ENCODE assay signal across 19 cellular contexts in the genomic region with DNA sequence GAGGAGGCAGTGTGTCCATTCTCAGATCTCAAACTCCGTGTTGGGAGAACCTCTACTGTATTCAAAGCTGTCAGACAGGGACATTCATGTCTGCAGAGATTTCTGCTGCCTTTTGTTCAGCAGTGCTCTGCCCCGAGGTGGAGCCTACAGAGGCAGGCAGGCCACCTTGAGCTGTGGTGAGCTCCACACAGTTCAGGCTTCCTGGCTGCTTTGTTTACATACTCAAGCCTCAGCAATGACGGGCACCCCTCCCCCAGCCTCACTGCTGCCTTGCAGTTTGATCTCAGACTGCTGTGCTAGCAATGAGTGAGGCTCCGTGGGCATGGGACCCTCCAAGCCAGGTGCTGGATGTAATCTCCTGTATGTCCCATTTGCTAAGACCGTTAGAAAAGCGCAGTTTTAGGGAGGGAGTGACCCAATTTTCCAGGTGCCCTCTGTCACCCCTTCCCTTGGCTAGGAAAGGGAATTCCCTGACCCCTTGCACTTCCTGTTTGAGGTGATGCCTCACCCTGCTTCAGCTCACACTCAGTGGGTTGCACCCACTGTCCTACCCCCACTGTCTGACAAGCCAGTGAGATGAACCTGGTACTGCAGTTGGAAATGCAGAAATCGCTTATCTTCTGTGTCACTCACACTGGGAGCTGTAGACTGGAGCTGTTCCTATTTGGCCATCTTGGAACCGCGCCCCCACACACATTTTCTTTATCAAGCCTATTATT.
DNase-seq lines count a peak whose midpoint lies in the region; ATAC-seq, FAIRE-seq and TF ChIP-seq lines count a peak whose summit lies in the region.
"Had no signal": no experiment of that assay in that cellular context is flagged by ENCODE, and none has a peak within 500 bp of the region (broad histone marks: within the 10 kb centered on the region; RNA-seq: fewer than 3 reads in every experiment).

No MANE protein-coding gene starts in this region.

- peaks cover 19% of the 10 kb centered on the region for H3K4me1 Mint-ChIP-seq in T-helper 1 cell treated with Interleukin-12 subunit alpha and Interleukin-12 subunit beta and Interleukin-4 antibody, amounts not matched to agents 30 μg/mL and 1 μg/mL, for 36 hours (ENCODE audit: low read depth)
- peaks cover 13% of the 10 kb centered on the region for H3K4me1 Mint-ChIP-seq in activated CD4-positive, alpha-beta memory T cell treated with anti-CD3 and anti-CD28 coated beads for 36 hours (ENCODE audit: low read depth)
- no peaks in the 10 kb centered on the region for H3K4me1 Mint-ChIP-seq in central memory CD8-positive, alpha-beta T cell

- FAIRE-seq in frontal cortex (lab: Jason Lieb, UNC) = no peak
- FAIRE-seq: colon, GM12892 had no signal

- no peaks in the 10 kb centered on the region for H3K79me2 ChIP-seq in smooth muscle cell (ENCODE audit: low read depth)

- H3K4me1 ChIP-seq in smooth muscle cell (ENCODE audit: low read depth) = no peaks in the 10 kb centered on the region
- H3K4me1 ChIP-seq: foreskin keratinocyte, SJCRH30, tibial artery had no signal

- peak; percentile 74 for ATAC-seq in central memory CD8-positive, alpha-beta T cell (replicated peaks; ENCODE audit: extremely low read depth, poor library complexity, severe bottlenecking)
- ATAC-seq: foreskin keratinocyte, left lobe of liver, PC-3, sciatic nerve had no signal

- WGBS in smooth muscle cell (ENCODE audit: low lambda C conversion rate) = no CpG with 5 or more reads among the region's 9 CpGs

- H3K27ac ChIP-seq in smooth muscle cell (ENCODE audit: low read depth) = no peak overlapping the region
- H3K27ac ChIP-seq: foreskin keratinocyte, SJCRH30, tibial artery had no signal

- no peak overlapping the region for H3K4me3 ChIP-seq in smooth muscle cell
- H3K4me3 ChIP-seq: SJCRH30, tibial artery had no signal

- CTCF ChIA-PET in activated CD4-positive, alpha-beta memory T cell treated with anti-CD3 and anti-CD28 coated beads for 36 hours (lab: Charles Lee) = no interaction called here

- no peak overlapping the region for H3K9ac ChIP-seq in smooth muscle cell (ENCODE audit: low read depth)

- H3K9me3 ChIP-seq in smooth muscle cell (replicated peaks; ENCODE audit: low read depth) = no peaks in the 10 kb centered on the region
- H3K9me3 ChIP-seq: SJCRH30, tibial artery had no signal

- no peaks in the 10 kb centered on the region for H3F3A ChIP-seq in smooth muscle cell (ENCODE audit: low read depth)

- H3K27me3 Mint-ChIP-seq in T-helper 1 cell treated with Interleukin-12 subunit alpha and Interleukin-12 subunit beta and Interleukin-4 antibody, amounts not matched to agents 30 μg/mL and 1 μg/mL, for 36 hours (ENCODE audit: low read depth) = no peaks in the 10 kb centered on the region
- H3K27me3 Mint-ChIP-seq in activated CD4-positive, alpha-beta memory T cell treated with anti-CD3 and anti-CD28 coated beads for 36 hours = no peaks in the 10 kb centered on the region
- H3K27me3 Mint-ChIP-seq in central memory CD8-positive, alpha-beta T cell = no peaks in the 10 kb centered on the region

- POLR2A ChIA-PET in activated CD4-positive, alpha-beta memory T cell treated with anti-CD3 and anti-CD28 coated beads for 36 hours (lab: Charles Lee) = no interaction called here

- peak overlapping the region; percentile 35 for H3K27ac Mint-ChIP-seq in T-helper 1 cell treated with Interleukin-12 subunit alpha and Interleukin-12 subunit beta and Interleukin-4 antibody, amounts not matched to agents 30 μg/mL and 1 μg/mL, for 36 hours
- H3K27ac Mint-ChIP-seq in activated CD4-positive, alpha-beta memory T cell treated with anti-CD3 and anti-CD28 coated beads for 36 hours = peak overlapping the region; percentile 28
- H3K27ac Mint-ChIP-seq in central memory CD8-positive, alpha-beta T cell (ENCODE audit: low read depth) = no peak overlapping the region

- peaks cover 2% of the 10 kb centered on the region for H3K36me3 Mint-ChIP-seq in T-helper 1 cell treated with Interleukin-12 subunit alpha and Interleukin-12 subunit beta and Interleukin-4 antibody, amounts not matched to agents 30 μg/mL and 1 μg/mL, for 36 hours (ENCODE audit: low read depth)
- H3K36me3 Mint-ChIP-seq in activated CD4-positive, alpha-beta memory T cell treated with anti-CD3 and anti-CD28 coated beads for 36 hours = no peaks in the 10 kb centered on the region
- peaks cover 1% of the 10 kb centered on the region for H3K36me3 Mint-ChIP-seq in central memory CD8-positive, alpha-beta T cell (ENCODE audit: insufficient read depth)

- H3K9me3 Mint-ChIP-seq in T-helper 1 cell treated with Interleukin-12 subunit alpha and Interleukin-12 subunit beta and Interleukin-4 antibody, amounts not matched to agents 30 μg/mL and 1 μg/mL, for 36 hours = no peaks in the 10 kb centered on the region
- H3K9me3 Mint-ChIP-seq in activated CD4-positive, alpha-beta memory T cell treated with anti-CD3 and anti-CD28 coated beads for 36 hours = peaks cover 2% of the 10 kb centered on the region
- H3K9me3 Mint-ChIP-seq in central memory CD8-positive, alpha-beta T cell = peaks cover 17% of the 10 kb centered on the region

- TF ChIP-seq CTCF in smooth muscle cell (IDR thresholded peaks at IDR 0.05; ENCODE audit: borderline replicate concordance, insufficient read depth, poor library complexity, severe bottlenecking) = no peak

- no peaks in the 10 kb centered on the region for H4K20me1 ChIP-seq in smooth muscle cell (ENCODE audit: low read depth)

- no peak overlapping the region for H3K4me2 ChIP-seq in smooth muscle cell

- peak overlapping the region; percentile 60 for H3K4me3 Mint-ChIP-seq in T-helper 1 cell treated with Interleukin-12 subunit alpha and Interleukin-12 subunit beta and Interleukin-4 antibody, amounts not matched to agents 30 μg/mL and 1 μg/mL, for 36 hours
- H3K4me3 Mint-ChIP-seq in activated CD4-positive, alpha-beta memory T cell treated with anti-CD3 and anti-CD28 coated beads for 36 hours = no peak overlapping the region
- H3K4me3 Mint-ChIP-seq in central memory CD8-positive, alpha-beta T cell = peak overlapping the region; percentile 31

- no peaks in the 10 kb centered on the region for H3K36me3 ChIP-seq in smooth muscle cell (ENCODE audit: low read depth)
- H3K36me3 ChIP-seq: SJCRH30, tibial artery had no signal

- DNase-seq in activated CD4-positive, alpha-beta memory T cell treated with anti-CD3 and anti-CD28 coated beads for 36 hours = peak; percentile 41
- peak; percentile 13 to 31 for DNase-seq in central memory CD8-positive, alpha-beta T cell (ENCODE audit: low spot score in 2 of 2)
- DNase-seq in stimulated activated CD4-positive, alpha-beta T cell treated with anti-CD3 and anti-CD28 coated beads, Interleukin-4, amount 100 ng/mL, for 24 hours = peak; percentile 4
- no peak for DNase-seq in HCEC 1CT
- DNase-seq in smooth muscle cell (lab: John Stamatoyannopoulos, UW; ENCODE audit: unreplicated experiment) = no peak
- no peak for DNase-seq in amygdala (lab: John Stamatoyannopoulos, UW)
- no peak for DNase-seq in frontal cortex (ENCODE audit: low spot score in 2 of 2)
- DNase-seq: GOT3, NCI-H2029, NCI-H524, PC-3, SJCRH30, tibial artery had no signal

- intact Hi-C loops in activated CD4-positive, alpha-beta memory T cell treated with anti-CD3 and anti-CD28 coated beads for 36 hours (cut with micrococcal nuclease) = no loop called here

- H3K27me3 ChIP-seq in smooth muscle cell (ENCODE audit: low read depth) = no peaks in the 10 kb centered on the region
- H3K27me3 ChIP-seq: foreskin keratinocyte, SJCRH30, tibial artery had no signal

- H2AFZ ChIP-seq in smooth muscle cell (ENCODE audit: low read depth) = no peak overlapping the region

Comparison
In these comparisons a context has a peak if more than half of its experiments do, and no peak if none do; other contexts are left out.
1. DNase-seq: peak in activated CD4-positive, alpha-beta memory T cell treated with anti-CD3 and anti-CD28 coated beads for 36 hours (single experiment), central memory CD8-positive, alpha-beta T cell (2 of 2) and stimulated activated CD4-positive, alpha-beta T cell treated with anti-CD3 and anti-CD28 coated beads, Interleukin-4, amount 100 ng/mL, for 24 hours (single experiment); none in HCEC 1CT (single experiment), smooth muscle cell (single experiment), amygdala (0 of 56) and frontal cortex (0 of 2).